In the genomic region with DNA sequence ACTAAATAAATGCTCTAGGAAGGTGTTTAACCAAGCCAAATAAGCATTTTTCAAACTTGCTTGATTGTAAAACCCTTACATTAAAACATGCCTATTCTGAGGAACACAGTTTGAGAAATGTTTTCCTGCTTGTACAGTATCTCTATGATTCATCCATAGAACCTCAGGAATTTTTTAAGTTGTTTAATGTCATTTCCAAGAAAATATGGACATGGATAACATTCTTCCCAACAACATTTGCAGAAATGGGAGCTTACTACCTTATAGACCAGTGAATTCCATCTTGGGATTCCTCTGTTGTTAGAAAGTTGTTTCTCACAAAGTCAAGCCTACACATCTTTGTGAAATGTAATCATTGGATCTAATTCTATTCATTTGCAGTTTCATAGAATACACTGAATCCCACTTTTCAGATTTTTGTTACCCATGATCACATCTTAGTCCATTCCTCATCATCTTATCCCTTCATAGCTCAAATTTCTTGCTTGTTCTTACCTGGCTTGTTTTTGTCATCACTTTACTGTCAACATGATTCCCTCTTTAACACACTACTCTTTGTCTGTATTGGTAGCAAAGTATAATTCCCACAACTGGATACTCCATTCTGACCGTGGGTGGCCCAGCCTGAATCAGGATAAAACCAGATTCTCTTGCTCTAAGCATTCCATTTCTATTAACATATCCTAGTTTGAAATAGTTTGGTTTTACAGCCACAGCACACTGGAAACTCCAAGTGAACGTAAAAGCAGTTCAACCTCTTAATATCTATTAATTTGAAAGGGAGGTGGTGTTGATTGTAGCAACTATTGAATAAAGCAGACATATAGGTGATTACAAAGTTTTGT, we compare ENCODE assay signal across 2 cellular contexts.
TF ChIP-seq lines count a peak whose summit lies in the region.

No MANE protein-coding gene starts in this region.

TF ChIP-seq in IMR-90, 13 proteins besides CTCF, POLR2A, EP300 and RAD21:
- TF ChIP-seq SMC3 (IDR thresholded peaks at IDR 0.05; ENCODE audit: low read depth, low read length) (no peak), RFX5 (IDR thresholded peaks at IDR 0.05; ENCODE audit: low read depth, low read length) (no peak), NFE2L2 (IDR thresholded peaks at IDR 0.05; ENCODE audit: low read depth, low read length) (no peak), BHLHE40 (IDR thresholded peaks at IDR 0.05; ENCODE audit: low read depth, low read length) (no peak), MAZ (IDR thresholded peaks at IDR 0.05; ENCODE audit: borderline replicate concordance, low read depth, low read length) (no peak), CHD1 (IDR thresholded peaks at IDR 0.05; ENCODE audit: low read depth, low read length) (no peak), CEBPB (IDR thresholded peaks at IDR 0.05; ENCODE audit: low read depth, low read length) (no peak), MAFK (IDR thresholded peaks at IDR 0.05; ENCODE audit: low read depth, low read length) (no peak), RCOR1 (IDR thresholded peaks at IDR 0.05; ENCODE audit: insufficient replicate concordance, low read length) (no peak), MXI1 (IDR thresholded peaks at IDR 0.05; ENCODE audit: borderline replicate concordance, low read depth, low read length) (no peak), FOS (IDR thresholded peaks at IDR 0.05; ENCODE audit: low read depth, low read length) (no peak)
- TF ChIP-seq, protein P1, sequence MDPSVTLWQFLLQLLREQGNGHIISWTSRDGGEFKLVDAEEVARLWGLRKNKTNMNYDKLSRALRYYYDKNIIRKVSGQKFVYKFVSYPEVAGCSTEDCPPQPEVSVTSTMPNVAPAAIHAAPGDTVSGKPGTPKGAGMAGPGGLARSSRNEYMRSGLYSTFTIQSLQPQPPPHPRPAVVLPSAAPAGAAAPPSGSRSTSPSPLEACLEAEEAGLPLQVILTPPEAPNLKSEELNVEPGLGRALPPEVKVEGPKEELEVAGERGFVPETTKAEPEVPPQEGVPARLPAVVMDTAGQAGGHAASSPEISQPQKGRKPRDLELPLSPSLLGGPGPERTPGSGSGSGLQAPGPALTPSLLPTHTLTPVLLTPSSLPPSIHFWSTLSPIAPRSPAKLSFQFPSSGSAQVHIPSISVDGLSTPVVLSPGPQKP (IDR thresholded peaks at IDR 0.05; ENCODE audit: borderline replicate concordance, low read depth, low read length), result no peak
- TF ChIP-seq, protein P2, sequence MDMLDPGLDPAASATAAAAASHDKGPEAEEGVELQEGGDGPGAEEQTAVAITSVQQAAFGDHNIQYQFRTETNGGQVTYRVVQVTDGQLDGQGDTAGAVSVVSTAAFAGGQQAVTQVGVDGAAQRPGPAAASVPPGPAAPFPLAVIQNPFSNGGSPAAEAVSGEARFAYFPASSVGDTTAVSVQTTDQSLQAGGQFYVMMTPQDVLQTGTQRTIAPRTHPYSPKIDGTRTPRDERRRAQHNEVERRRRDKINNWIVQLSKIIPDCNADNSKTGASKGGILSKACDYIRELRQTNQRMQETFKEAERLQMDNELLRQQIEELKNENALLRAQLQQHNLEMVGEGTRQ (IDR thresholded peaks at IDR 0.05; ENCODE audit: low read depth, low read length), result no peak

TF ChIP-seq in GM12891, 5 proteins besides CTCF, POLR2A, EP300 and RAD21:
- TF ChIP-seq SPI1 (IDR thresholded peaks at IDR 0.05; ENCODE audit: low read depth, low read length) (no peak), POLR2AphosphoS5 (IDR thresholded peaks at IDR 0.05; ENCODE audit: low read depth, low read length) (no peak), POU2F2 (IDR thresholded peaks at IDR 0.05; ENCODE audit: low read depth, low read length) (no peak), TAF1 (IDR thresholded peaks at IDR 0.05; ENCODE audit: low read depth, low read length) (no peak), PAX5 (IDR thresholded peaks at IDR 0.05; ENCODE audit: insufficient read depth, low read length, severe bottlenecking) (no peak)
